9 cellular contexts compared by ENCODE assay signal in the genomic region with DNA sequence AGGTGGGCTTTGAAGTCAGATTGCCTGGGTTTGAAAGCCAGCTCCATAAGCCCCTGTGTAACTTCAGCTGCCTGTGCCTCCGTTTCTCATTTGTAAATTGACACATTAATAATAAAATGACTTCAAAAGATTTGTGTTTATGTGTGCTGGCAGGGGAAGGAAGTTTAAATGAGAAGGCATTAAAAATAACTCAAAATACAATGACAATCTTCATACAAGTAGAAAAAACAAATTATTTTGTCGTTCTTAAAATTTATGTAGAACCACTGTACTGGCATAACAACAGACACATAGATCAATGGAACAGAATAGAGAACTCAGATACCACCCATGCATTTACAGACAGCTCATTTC.
DNase-seq lines count a peak whose midpoint lies in the region; ATAC-seq and TF ChIP-seq lines count a peak whose summit lies in the region.
"Had no signal": no experiment of that assay in that cellular context is flagged by ENCODE, and none has a peak within 500 bp of the region (broad histone marks: within the 10 kb centered on the region; RNA-seq: fewer than 3 reads in every experiment).

No MANE protein-coding gene starts in this region.

- H3K27ac ChIP-seq in Karpas-422 (ENCODE audit: low read length) (peak overlapping the region; percentile 95), breast epithelium (no peak overlapping the region), neural cell (ENCODE audit: low read length) (no peak overlapping the region)
- H3K27ac ChIP-seq: epithelial cell of prostate had no signal

- DNase-seq in CD14-positive monocyte (ENCODE audit: low spot score) (no peak), Karpas-422 (no peak), breast epithelium (ENCODE audit: low spot score in 2 of 2) (no peak), OCI-M2 (lab: John Stamatoyannopoulos, UW; ENCODE audit: unreplicated experiment) (no peak)

- H2AFZ ChIP-seq in Karpas-422 (ENCODE audit: low read length) (peak overlapping the region; percentile 98; the same call in 1 of the 2 replicates), neural cell (ENCODE audit: low read depth, low read length) (no peak overlapping the region)

- H3K9ac ChIP-seq in Karpas-422 (ENCODE audit: low read length) (peak overlapping the region; percentile 78), neural cell (ENCODE audit: low read length) (no peak overlapping the region)

- H3K4me2 ChIP-seq in Karpas-422 (ENCODE audit: low read depth, low read length, poor library complexity, severe bottlenecking) (peak overlapping the region; percentile 92), neural cell (ENCODE audit: low read length) (no peak overlapping the region)

- no peak for TF ChIP-seq EP300 in neural cell (conservative IDR thresholded peaks at IDR 0.05; ENCODE audit: poor library complexity, severe bottlenecking)

- TF ChIP-seq RAD21 in neural cell (conservative IDR thresholded peaks at IDR 0.05), result no peak

- H3K27me3 Mint-ChIP-seq in CD14-positive monocyte (ENCODE audit: low read depth in 3 of 3), result peaks cover 21 to 40% (median 31%) of the 10 kb centered on the region in 3 donors

- H3K79me2 ChIP-seq in Karpas-422 (ENCODE audit: low read length), result peaks cover 7% of the 10 kb centered on the region; the same call in 1 of the 2 replicates
- H3K79me2 ChIP-seq in neural cell (replicated peaks; ENCODE audit: insufficient read depth, low read length), result no peaks in the 10 kb centered on the region

- H3K9me3 ChIP-seq in Karpas-422 (ENCODE audit: low read length) (no peaks in the 10 kb centered on the region), breast epithelium (no peaks in the 10 kb centered on the region), neural cell (ENCODE audit: low read length) (no peaks in the 10 kb centered on the region)

- peak; percentile 67 for TF ChIP-seq CTCF in CD14-positive monocyte (IDR thresholded peaks at IDR 0.05)
- TF ChIP-seq CTCF in breast epithelium (IDR thresholded peaks at IDR 0.05), result peak in 1 of 3 donors; percentile 17
- TF ChIP-seq CTCF in neural cell (IDR thresholded peaks at IDR 0.05; ENCODE audit: poor library complexity, severe bottlenecking), result peak; percentile 7

- no peaks in the 10 kb centered on the region for H3K36me3 ChIP-seq in Karpas-422 (ENCODE audit: insufficient read depth, low read length)
- no peaks in the 10 kb centered on the region for H3K36me3 ChIP-seq in breast epithelium
- no peaks in the 10 kb centered on the region for H3K36me3 ChIP-seq in neural cell (ENCODE audit: insufficient read depth, low read length)

- H3K9me2 ChIP-seq in Karpas-422 (replicated peaks; ENCODE audit: insufficient read depth, low read length) (no peaks in the 10 kb centered on the region), neural cell (ENCODE audit: insufficient read depth, low read length) (no peaks in the 10 kb centered on the region)

- no peaks in the 10 kb centered on the region for H4K20me1 ChIP-seq in Karpas-422 (ENCODE audit: insufficient read depth, low read depth, low read length)
- no peaks in the 10 kb centered on the region for H4K20me1 ChIP-seq in neural cell (ENCODE audit: insufficient read depth)

- H3F3A ChIP-seq in neural cell (ENCODE audit: insufficient read depth, low read length, poor library complexity, severe bottlenecking), result no peaks in the 10 kb centered on the region

- H3K27me3 ChIP-seq in Karpas-422 (ENCODE audit: low read length) (no peaks in the 10 kb centered on the region), breast epithelium (peaks cover 0 to 3% of the 10 kb centered on the region in 2 donors), neural cell (ENCODE audit: insufficient read depth, low read depth, low read length) (no peaks in the 10 kb centered on the region)

- H3K4me1 ChIP-seq in Karpas-422 (ENCODE audit: low read length) (peaks cover 62% of the 10 kb centered on the region), breast epithelium (no peaks in the 10 kb centered on the region)

- TF ChIP-seq POLR2A in breast epithelium (IDR thresholded peaks at IDR 0.05), result no peak

- no peak overlapping the region for H3K27ac Mint-ChIP-seq in CD14-positive monocyte

- H3K4me3 ChIP-seq in Karpas-422 (ENCODE audit: low read length) (peak overlapping the region; percentile 66), breast epithelium (peak overlapping the region; percentile 18 to 56 (median 45)), neural cell (ENCODE audit: low read length) (no peak overlapping the region)

- ATAC-seq in HG02884 (IDR thresholded peaks at IDR 0.05; ENCODE audit: unreplicated experiment), result no peak
- no peak for ATAC-seq in HG03095 (IDR thresholded peaks at IDR 0.05; ENCODE audit: unreplicated experiment)
- ATAC-seq in HG03354 (IDR thresholded peaks at IDR 0.05; ENCODE audit: poor library complexity, severe bottlenecking, unreplicated experiment), result no peak

- H3K4me3 Mint-ChIP-seq in CD14-positive monocyte, result peak overlapping the region; percentile 87 to 98

- peaks cover 26% of the 10 kb centered on the region for H3K4me1 Mint-ChIP-seq in CD14-positive monocyte

- intact Hi-C loops in CD14-positive monocyte (cut with micrococcal nuclease) (no loop called here), breast epithelium (cut with DNase I; ENCODE audit: low total_unique reads) (no loop called here)

- H3K9me3 Mint-ChIP-seq in CD14-positive monocyte, result peaks cover 0 to 2% (median 1%) of the 10 kb centered on the region in 7 donors

- H3K36me3 Mint-ChIP-seq in CD14-positive monocyte, result peaks cover 0 to 2% of the 10 kb centered on the region in 2 donors

TF ChIP-seq in neural cell, 6 proteins besides CTCF, POLR2A, EP300 and RAD21:
- no peak for TF ChIP-seq POLR2AphosphoS5 (IDR thresholded peaks at IDR 0.05)
- TF ChIP-seq EZH2 (IDR thresholded peaks at IDR 0.05; ENCODE audit: borderline replicate concordance, insufficient read depth, low read length, poor library complexity, severe bottlenecking), result no peak
- no peak for TF ChIP-seq TAF1 (IDR thresholded peaks at IDR 0.05; ENCODE audit: low read depth)
- no peak for TF ChIP-seq MXI1 (conservative IDR thresholded peaks at IDR 0.05; ENCODE audit: poor library complexity, severe bottlenecking)
- TF ChIP-seq SMC3 (conservative IDR thresholded peaks at IDR 0.05; ENCODE audit: poor library complexity), result no peak
- TF ChIP-seq, protein P1, sequence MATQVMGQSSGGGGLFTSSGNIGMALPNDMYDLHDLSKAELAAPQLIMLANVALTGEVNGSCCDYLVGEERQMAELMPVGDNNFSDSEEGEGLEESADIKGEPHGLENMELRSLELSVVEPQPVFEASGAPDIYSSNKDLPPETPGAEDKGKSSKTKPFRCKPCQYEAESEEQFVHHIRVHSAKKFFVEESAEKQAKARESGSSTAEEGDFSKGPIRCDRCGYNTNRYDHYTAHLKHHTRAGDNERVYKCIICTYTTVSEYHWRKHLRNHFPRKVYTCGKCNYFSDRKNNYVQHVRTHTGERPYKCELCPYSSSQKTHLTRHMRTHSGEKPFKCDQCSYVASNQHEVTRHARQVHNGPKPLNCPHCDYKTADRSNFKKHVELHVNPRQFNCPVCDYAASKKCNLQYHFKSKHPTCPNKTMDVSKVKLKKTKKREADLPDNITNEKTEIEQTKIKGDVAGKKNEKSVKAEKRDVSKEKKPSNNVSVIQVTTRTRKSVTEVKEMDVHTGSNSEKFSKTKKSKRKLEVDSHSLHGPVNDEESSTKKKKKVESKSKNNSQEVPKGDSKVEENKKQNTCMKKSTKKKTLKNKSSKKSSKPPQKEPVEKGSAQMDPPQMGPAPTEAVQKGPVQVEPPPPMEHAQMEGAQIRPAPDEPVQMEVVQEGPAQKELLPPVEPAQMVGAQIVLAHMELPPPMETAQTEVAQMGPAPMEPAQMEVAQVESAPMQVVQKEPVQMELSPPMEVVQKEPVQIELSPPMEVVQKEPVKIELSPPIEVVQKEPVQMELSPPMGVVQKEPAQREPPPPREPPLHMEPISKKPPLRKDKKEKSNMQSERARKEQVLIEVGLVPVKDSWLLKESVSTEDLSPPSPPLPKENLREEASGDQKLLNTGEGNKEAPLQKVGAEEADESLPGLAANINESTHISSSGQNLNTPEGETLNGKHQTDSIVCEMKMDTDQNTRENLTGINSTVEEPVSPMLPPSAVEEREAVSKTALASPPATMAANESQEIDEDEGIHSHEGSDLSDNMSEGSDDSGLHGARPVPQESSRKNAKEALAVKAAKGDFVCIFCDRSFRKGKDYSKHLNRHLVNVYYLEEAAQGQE (IDR thresholded peaks at IDR 0.05; ENCODE audit: borderline replicate concordance), result no peak
TF ChIP-seq in neural cell: peak in this region for 0.
